ENCODE assay signal across 9 cellular contexts in genomic region chr12:93571360-93571853, GRCh38. TPM values are rescaled to one million over a fixed set of nuclear protein-coding genes. Genes with fewer than 3 reads are reported as not detected.
DNase-seq lines count a peak whose midpoint lies in the region; ATAC-seq, FAIRE-seq and TF ChIP-seq lines count a peak whose summit lies in the region.
"Had no signal": no experiment of that assay in that cellular context is flagged by ENCODE, and none has a peak within 500 bp of the region (broad histone marks: within the 10 kb centered on the region; RNA-seq: fewer than 3 reads in every experiment).

No MANE protein-coding gene starts in this region.

- ATAC-seq in HG03378 (IDR thresholded peaks at IDR 0.05; ENCODE audit: unreplicated experiment) (peak; percentile 7), gastroesophageal sphincter (peak; percentile 38), omental fat pad (ENCODE audit: low FRiP score) (peak; percentile 67)

- H3K27me3 ChIP-seq in gastroesophageal sphincter = peaks cover 3% of the 10 kb centered on the region
- H3K27me3 ChIP-seq in uterus = no peaks in the 10 kb centered on the region

- H3K4me3 ChIP-seq in gastroesophageal sphincter (peak overlapping the region; percentile 50 to 76), uterus (peak overlapping the region; percentile 71 to 95)

- TF ChIP-seq CTCF in gastroesophageal sphincter (IDR thresholded peaks at IDR 0.05) = peak in 2 of 4 experiments; percentile 26 to 57
- TF ChIP-seq CTCF in omental fat pad (IDR thresholded peaks at IDR 0.05) = no peak
- TF ChIP-seq CTCF in uterus (IDR thresholded peaks at IDR 0.05) = peak in 3 of 4 experiments; percentile 32 to 53 (median 51)

- intact Hi-C loops in uterus (cut with DNase I; ENCODE audit: low total_unique reads) = loop anchor here (5.0 kb wide), 2 partner anchors 106 to 171 kb away; partner anchors contain the start of gene CRADD

- no peak for TF ChIP-seq EP300 in gastroesophageal sphincter (IDR thresholded peaks at IDR 0.05)

- FAIRE-seq in RCC 7860 (lab: Jason Lieb, UNC) = no peak
- FAIRE-seq: A204.1 had no signal

- H3K9me3 ChIP-seq in gastroesophageal sphincter = no peaks in the 10 kb centered on the region
- H3K9me3 ChIP-seq in uterus = no peaks in the 10 kb centered on the region

- TF ChIP-seq POLR2A in gastroesophageal sphincter (IDR thresholded peaks at IDR 0.05) = no peak
- TF ChIP-seq POLR2A in uterus (IDR thresholded peaks at IDR 0.05) = peak; percentile 36 to 40

- WGBS in gastroesophageal sphincter (ENCODE audit: low coverage in 1 of 2), 2 donors = 0% methylated on average over 7 of the region's 38 CpGs

- H3K36me3 ChIP-seq in gastroesophageal sphincter = peaks cover 0 to 20% of the 10 kb centered on the region in 2 donors
- no peaks in the 10 kb centered on the region for H3K36me3 ChIP-seq in uterus

- peaks cover 0 to 28% (median 0%) of the 10 kb centered on the region in 3 donors for H3K4me1 ChIP-seq in gastroesophageal sphincter
- no peaks in the 10 kb centered on the region for H3K4me1 ChIP-seq in uterus

- H3K27ac ChIP-seq in gastroesophageal sphincter (peak overlapping the region; percentile 72 to 98 (median 92)), uterus (peak overlapping the region; percentile 98 to 100)

- DNase-seq in DMS153 (lab: John Stamatoyannopoulos, UW) = peak; percentile 12
- no peak for DNase-seq in DMS153 treated with DMSO at 0.1 percent for 48 hours (lab: John Stamatoyannopoulos, UW; ENCODE audit: unreplicated experiment)
- peak; percentile 33 for DNase-seq in RCC 7860 (ENCODE audit: low spot score)
- peak; percentile 53 for DNase-seq in activated gamma-delta T cell treated with Interleukin-2 at 50 U/mL for 16 hours
- DNase-seq in omental fat pad (ENCODE audit: low spot score) = peak; percentile 65
- peak; percentile 87 for DNase-seq in uterus

RNA-seq across cellular contexts. Expression of gene SOCS2, which starts 1.1 kb away (rescaled TPM):
- 10 to 100 TPM; 17.6 to 49.4 (median 31.4) TPM for total RNA-seq in gastroesophageal sphincter
- total RNA-seq in omental fat pad = 100 to 1,000 TPM in 2 of 4 donors, 10 to 100 TPM in 2; 76.7 to 157 (median 98.3) TPM
- 100 to 1,000 TPM in 2 of 4 donors, 10 to 100 TPM in 2; 55.0 to 345 (median 112) TPM for total RNA-seq in uterus

Comparison
In these comparisons a context has a peak if more than half of its experiments do, and no peak if none do; other contexts are left out.
1. ATAC-seq: peak in every context shown above with its lines; median percentile 67 in omental fat pad; 38 in gastroesophageal sphincter; 7 in HG03378.
2. CTCF ChIP-seq: peak in uterus (3 of 4); none in omental fat pad (0 of 3).
3. POLR2A ChIP-seq: peak in uterus (2 of 2); none in gastroesophageal sphincter (0 of 2).